Comparison of ENCODE assay signal across 1 cellular context in genomic region chr13:102688306-102688973, GRCh38.
TF ChIP-seq lines count a peak whose summit lies in the region.

No MANE protein-coding gene starts in this region.

TF ChIP-seq in K562, 482 proteins besides CTCF, POLR2A, EP300 and RAD21:
- no peak for TF ChIP-seq ZNF184 (CRISPR knock-in tag; IDR thresholded peaks at IDR 0.05)
- TF ChIP-seq SIN3B (IDR thresholded peaks at IDR 0.05; ENCODE audit: low read depth) = no peak
- TF ChIP-seq ASH1L (IDR thresholded peaks at IDR 0.05; ENCODE audit: borderline replicate concordance, low read depth, partially characterized antibody) = no peak
- no peak for TF ChIP-seq ELK3 (CRISPR knock-in tag; IDR thresholded peaks at IDR 0.05)
- TF ChIP-seq ZNF280A (IDR thresholded peaks at IDR 0.05; ENCODE audit: low read depth, partially characterized antibody) = no peak
- no peak for TF ChIP-seq NRF1 (conservative IDR thresholded peaks at IDR 0.05 in 1 of 2, IDR thresholded peaks at IDR 0.05 in 1 of 2)
- TF ChIP-seq PHF8 (IDR thresholded peaks at IDR 0.05; ENCODE audit: borderline replicate concordance, low read length) = no peak
- TF ChIP-seq SREBF2 (CRISPR knock-in tag; IDR thresholded peaks at IDR 0.05) = no peak
- no peak for TF ChIP-seq TCF3 (CRISPR knock-in tag; IDR thresholded peaks at IDR 0.05)
- TF ChIP-seq ZNF174 (CRISPR knock-in tag; IDR thresholded peaks at IDR 0.05) = no peak
- no peak for TF ChIP-seq NBN (IDR thresholded peaks at IDR 0.05; ENCODE audit: low read depth)
- no peak for TF ChIP-seq ZNF764 (CRISPR knock-in tag; IDR thresholded peaks at IDR 0.05; ENCODE audit: low read depth)
TF ChIP-seq in K562: peak in this region for 0.
